ENCODE assay signal across 2 cellular contexts in genomic region chr17:50682938-50683337, GRCh38.
TF ChIP-seq lines count a peak whose summit lies in the region.

No MANE protein-coding gene starts in this region.

TF ChIP-seq in WTC11, 78 proteins besides CTCF, POLR2A, EP300 and RAD21 (continued from another document):
- TF ChIP-seq CDX4 (CRISPR knock-in tag; IDR thresholded peaks at IDR 0.05; ENCODE audit: borderline replicate concordance) (no peak), E2F4 (CRISPR knock-in tag; IDR thresholded peaks at IDR 0.05; ENCODE audit: borderline replicate concordance, low read depth) (no peak), EMX1 (CRISPR knock-in tag; IDR thresholded peaks at IDR 0.05) (no peak)

TF ChIP-seq in liver, 16 proteins besides CTCF, POLR2A, EP300 and RAD21:
- TF ChIP-seq ZBTB33 (IDR thresholded peaks at IDR 0.05) (no peak), JUND (IDR thresholded peaks at IDR 0.05) (no peak), YY1 (IDR thresholded peaks at IDR 0.05) (no peak), RXRA (IDR thresholded peaks at IDR 0.05) (no peak), EGR1 (IDR thresholded peaks at IDR 0.05; ENCODE audit: low read depth in 2 of 2) (no peak)
